ENCODE assay signal across 1 cellular context in the genomic region with DNA sequence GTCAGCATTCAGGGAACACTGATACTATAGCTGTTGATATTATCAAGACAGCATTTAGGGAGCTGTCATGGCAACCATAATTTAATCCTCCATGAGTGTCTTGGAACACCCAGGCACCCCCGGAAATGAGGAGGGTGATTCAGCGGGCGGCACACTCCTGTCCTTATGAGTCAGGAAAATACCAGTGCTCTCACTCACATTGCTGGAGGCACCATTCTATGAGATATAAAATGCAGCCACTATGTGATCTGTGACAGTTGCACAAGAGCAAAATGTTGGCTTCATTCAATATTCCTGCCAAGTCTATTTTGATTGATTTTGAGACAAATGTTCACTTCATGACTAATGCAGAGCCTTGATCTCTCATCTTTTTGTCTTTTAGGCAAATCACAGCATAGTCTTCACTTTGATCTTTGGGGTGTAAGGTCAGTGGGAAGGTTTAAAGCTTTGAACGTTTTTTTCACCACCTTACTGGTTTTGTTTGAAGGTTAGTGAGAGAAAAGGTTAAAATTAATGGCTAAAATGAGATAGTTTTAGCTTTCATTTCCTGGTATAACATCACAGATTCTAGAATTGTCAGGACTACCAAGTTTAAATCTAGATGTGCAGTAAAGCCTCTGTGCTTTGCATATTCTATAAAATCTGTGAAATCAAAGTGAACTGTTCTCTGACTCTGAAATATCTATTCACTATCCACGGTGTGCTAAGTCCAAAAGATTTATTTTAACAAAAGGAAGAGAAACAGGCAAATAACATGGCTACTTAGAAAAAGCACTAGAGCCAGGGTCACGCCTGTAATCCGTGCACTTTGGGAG.
A peak's percentile ranks its signal among the peaks of the same experiment; 100 is the strongest.
TF ChIP-seq lines count a peak whose summit lies in the region.

No MANE protein-coding gene starts in this region.

TF ChIP-seq in SK-N-SH, 30 proteins besides CTCF, POLR2A, EP300 and RAD21 (continued from another document):
- no peak for TF ChIP-seq ELF1 (IDR thresholded peaks at IDR 0.05)
- TF ChIP-seq IRF3 (IDR thresholded peaks at IDR 0.05; ENCODE audit: low read depth, low read length) = no peak
- TF ChIP-seq, protein P1, sequence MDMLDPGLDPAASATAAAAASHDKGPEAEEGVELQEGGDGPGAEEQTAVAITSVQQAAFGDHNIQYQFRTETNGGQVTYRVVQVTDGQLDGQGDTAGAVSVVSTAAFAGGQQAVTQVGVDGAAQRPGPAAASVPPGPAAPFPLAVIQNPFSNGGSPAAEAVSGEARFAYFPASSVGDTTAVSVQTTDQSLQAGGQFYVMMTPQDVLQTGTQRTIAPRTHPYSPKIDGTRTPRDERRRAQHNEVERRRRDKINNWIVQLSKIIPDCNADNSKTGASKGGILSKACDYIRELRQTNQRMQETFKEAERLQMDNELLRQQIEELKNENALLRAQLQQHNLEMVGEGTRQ (IDR thresholded peaks at IDR 0.05; ENCODE audit: borderline replicate concordance, low read depth, low read length) = no peak
- TF ChIP-seq TEAD4 (IDR thresholded peaks at IDR 0.05; ENCODE audit: borderline replicate concordance, insufficient read depth) = peak; percentile 92
- peak; percentile 46; the same call in 1 of the 2 replicates for TF ChIP-seq MEF2A (IDR thresholded peaks at IDR 0.05; ENCODE audit: borderline replicate concordance, low read depth)
- peak; percentile 98 for TF ChIP-seq FOSL2 (IDR thresholded peaks at IDR 0.05; ENCODE audit: borderline replicate concordance, low read depth)
- no peak; the same call in 1 of the 2 replicates for TF ChIP-seq SIN3A (IDR thresholded peaks at IDR 0.05; ENCODE audit: borderline replicate concordance, low read depth, low read length)
- TF ChIP-seq POLR2AphosphoS5 (IDR thresholded peaks at IDR 0.05; ENCODE audit: low read depth, low read length) = peak; percentile 85; the same call in 1 of the 2 replicates
- TF ChIP-seq FOXM1 (IDR thresholded peaks at IDR 0.05; ENCODE audit: low read depth) = 0 out of 2 replicates have a peak, but pooled peaks have one; percentile 62
- TF ChIP-seq YY1 (IDR thresholded peaks at IDR 0.05; ENCODE audit: low read depth) = peak; percentile 53; the same call in 1 of the 2 replicates
- peak; percentile 74 for TF ChIP-seq CHD2 (IDR thresholded peaks at IDR 0.05; ENCODE audit: low read length, partially characterized antibody)
- TF ChIP-seq FOXJ3 (CRISPR knock-in tag; IDR thresholded peaks at IDR 0.05) = no peak
- TF ChIP-seq, protein P2, sequence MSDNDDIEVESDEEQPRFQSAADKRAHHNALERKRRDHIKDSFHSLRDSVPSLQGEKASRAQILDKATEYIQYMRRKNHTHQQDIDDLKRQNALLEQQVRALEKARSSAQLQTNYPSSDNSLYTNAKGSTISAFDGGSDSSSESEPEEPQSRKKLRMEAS (IDR thresholded peaks at IDR 0.05; ENCODE audit: low read depth) = peak; percentile 57; the same call in 1 of the 2 replicates
- TF ChIP-seq TCF12 (IDR thresholded peaks at IDR 0.05) = peak; percentile 95
- TF ChIP-seq TAF1 (IDR thresholded peaks at IDR 0.05; ENCODE audit: borderline replicate concordance, low read depth, low read length) = no peak
- no peak for TF ChIP-seq RFX5 (IDR thresholded peaks at IDR 0.05; ENCODE audit: low read length)
- TF ChIP-seq ZBTB33 (IDR thresholded peaks at IDR 0.05; ENCODE audit: borderline replicate concordance, low read depth) = 0 out of 2 replicates have a peak, but pooled peaks have one; percentile 65
- TF ChIP-seq RCOR1 (IDR thresholded peaks at IDR 0.05; ENCODE audit: low read length) = peak; percentile 92
- peak; percentile 40; the same call in 1 of the 2 replicates for TF ChIP-seq GABPA (IDR thresholded peaks at IDR 0.05; ENCODE audit: low read depth)
- peak; percentile 68; the same call in 1 of the 2 replicates for TF ChIP-seq REST (IDR thresholded peaks at IDR 0.05; ENCODE audit: low read depth, low read length)
- TF ChIP-seq USF1 (IDR thresholded peaks at IDR 0.05; ENCODE audit: borderline replicate concordance, low read depth) = no peak
- TF ChIP-seq GATA2 (CRISPR knock-in tag; IDR thresholded peaks at IDR 0.05) = peak; percentile 47; the same call in 1 of the 2 replicates
- peak; percentile 99 for TF ChIP-seq JUND (IDR thresholded peaks at IDR 0.05)
- peak; percentile 95 for TF ChIP-seq RXRA (IDR thresholded peaks at IDR 0.05; ENCODE audit: borderline replicate concordance, low read depth)
- TF ChIP-seq, protein P3, sequence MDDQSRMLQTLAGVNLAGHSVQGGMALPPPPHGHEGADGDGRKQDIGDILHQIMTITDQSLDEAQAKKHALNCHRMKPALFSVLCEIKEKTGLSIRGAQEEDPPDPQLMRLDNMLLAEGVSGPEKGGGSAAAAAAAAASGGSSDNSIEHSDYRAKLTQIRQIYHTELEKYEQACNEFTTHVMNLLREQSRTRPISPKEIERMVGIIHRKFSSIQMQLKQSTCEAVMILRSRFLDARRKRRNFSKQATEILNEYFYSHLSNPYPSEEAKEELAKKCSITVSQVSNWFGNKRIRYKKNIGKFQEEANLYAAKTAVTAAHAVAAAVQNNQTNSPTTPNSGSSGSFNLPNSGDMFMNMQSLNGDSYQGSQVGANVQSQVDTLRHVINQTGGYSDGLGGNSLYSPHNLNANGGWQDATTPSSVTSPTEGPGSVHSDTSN (IDR thresholded peaks at IDR 0.05) = peak; percentile 97
